In genomic region chr2:225400060-225400511, GRCh38 we compare ENCODE assay signal across 10 cellular contexts. TPM values are rescaled to one million over a fixed set of nuclear protein-coding genes. Genes with fewer than 3 reads are reported as not detected.
A peak's percentile ranks its signal among the peaks of the same experiment; 100 is the strongest.
DNase-seq lines count a peak whose midpoint lies in the region; ATAC-seq and TF ChIP-seq lines count a peak whose summit lies in the region.
"Had no signal": no experiment of that assay in that cellular context is flagged by ENCODE, and none has a peak within 500 bp of the region (broad histone marks: within the 10 kb centered on the region; RNA-seq: fewer than 3 reads in every experiment).

No MANE protein-coding gene starts in this region.

- intact Hi-C loops in lower leg skin (cut with DNase I; ENCODE audit: low total_unique reads), result no loop called here

- H3K9me3 Mint-ChIP-seq in mesothelial cell of epicardium, result no peaks in the 10 kb centered on the region
- H3K9me3 Mint-ChIP-seq: naive thymus-derived CD8-positive, alpha-beta T cell had no signal

- no peaks in the 10 kb centered on the region for H3K36me3 ChIP-seq in brain microvascular endothelial cell (replicated peaks)

- no peaks in the 10 kb centered on the region for H3K36me3 Mint-ChIP-seq in mesothelial cell of epicardium
- H3K36me3 Mint-ChIP-seq: naive thymus-derived CD8-positive, alpha-beta T cell had no signal

- no peaks in the 10 kb centered on the region for H3K4me1 Mint-ChIP-seq in mesothelial cell of epicardium
- H3K4me1 Mint-ChIP-seq: naive thymus-derived CD8-positive, alpha-beta T cell had no signal

- H3K27ac ChIP-seq in brain microvascular endothelial cell, result no peak overlapping the region
- H3K27ac ChIP-seq: SK-N-MC had no signal

- in situ Hi-C loops in brain microvascular endothelial cell (cut with HindIII; ENCODE audit: low pct_ligation_motif_present, low sequenced_read_pairs), result no loop called here

- DNase-seq in NCI-H2107 treated with DMSO at 0.1 percent for 48 hours (lab: John Stamatoyannopoulos, UW; ENCODE audit: unreplicated experiment) (peak; percentile 36), NCI-H2107 (lab: John Stamatoyannopoulos, UW) (no peak), NCI-H2227 treated with DMSO at 0.1 percent for 48 hours (lab: John Stamatoyannopoulos, UW) (peak; percentile 73), brain microvascular endothelial cell (peak; percentile 71), mesothelial cell of epicardium (ENCODE audit: low spot score in 2 of 2, unreplicated experiment in 2 of 2) (peak; percentile 32 to 69), lower leg skin (ENCODE audit: low spot score in 2 of 2) (no peak), SKM-1 treated with dmso at 0.1 percent for 144 hours (lab: John Stamatoyannopoulos, UW; ENCODE audit: unreplicated experiment) (no peak)

- H3K27ac Mint-ChIP-seq in mesothelial cell of epicardium, result no peak overlapping the region
- H3K27ac Mint-ChIP-seq: naive thymus-derived CD8-positive, alpha-beta T cell had no signal

- no peak for TF ChIP-seq POLR2A in lower leg skin (IDR thresholded peaks at IDR 0.05)

- peaks cover 37% of the 10 kb centered on the region for H3K27me3 Mint-ChIP-seq in mesothelial cell of epicardium (ENCODE audit: low read depth)

- TF ChIP-seq CTCF in brain microvascular endothelial cell (IDR thresholded peaks at IDR 0.05; ENCODE audit: low read depth, low read length, missing control alignments) (no peak), mesothelial cell of epicardium (IDR thresholded peaks at IDR 0.05; ENCODE audit: unreplicated experiment) (no peak), lower leg skin (IDR thresholded peaks at IDR 0.05) (no peak)

- no peak for ATAC-seq in HG03045 (IDR thresholded peaks at IDR 0.05; ENCODE audit: unreplicated experiment)
- ATAC-seq: naive thymus-derived CD8-positive, alpha-beta T cell had no signal

- WGBS in lower leg skin, 2 donors, result 8 to 10% methylated on average over 8 of the region's 8 CpGs

- H3K4me3 ChIP-seq in brain microvascular endothelial cell (ENCODE audit: low read depth, low read length), result no peak overlapping the region
- no peak overlapping the region for H3K4me3 ChIP-seq in lower leg skin (ENCODE audit: low read depth, poor library complexity, severe bottlenecking)
- H3K4me3 ChIP-seq: SK-N-MC had no signal

- no peak overlapping the region for H3K4me3 Mint-ChIP-seq in mesothelial cell of epicardium
- H3K4me3 Mint-ChIP-seq: naive thymus-derived CD8-positive, alpha-beta T cell had no signal

- H3K27me3 ChIP-seq in brain microvascular endothelial cell (replicated peaks), result no peaks in the 10 kb centered on the region

RNA-seq across cellular contexts. Expression of gene NYAP2, which starts 0.6 kb away (rescaled TPM):
- total RNA-seq in mesothelial cell of epicardium (not detected in 3 replicates), lower leg skin (not detected)

Comparison
In these comparisons a context has a peak if more than half of its experiments do, and no peak if none do; other contexts are left out.
1. DNase-seq: peak in NCI-H2107 treated with DMSO at 0.1 percent for 48 hours (single experiment), NCI-H2227 treated with DMSO at 0.1 percent for 48 hours (single experiment), brain microvascular endothelial cell (single experiment) and mesothelial cell of epicardium (2 of 2); none in NCI-H2107 (single experiment), lower leg skin (0 of 2) and SKM-1 treated with dmso at 0.1 percent for 144 hours (single experiment).